1 cellular context compared by ENCODE assay signal in the genomic region with DNA sequence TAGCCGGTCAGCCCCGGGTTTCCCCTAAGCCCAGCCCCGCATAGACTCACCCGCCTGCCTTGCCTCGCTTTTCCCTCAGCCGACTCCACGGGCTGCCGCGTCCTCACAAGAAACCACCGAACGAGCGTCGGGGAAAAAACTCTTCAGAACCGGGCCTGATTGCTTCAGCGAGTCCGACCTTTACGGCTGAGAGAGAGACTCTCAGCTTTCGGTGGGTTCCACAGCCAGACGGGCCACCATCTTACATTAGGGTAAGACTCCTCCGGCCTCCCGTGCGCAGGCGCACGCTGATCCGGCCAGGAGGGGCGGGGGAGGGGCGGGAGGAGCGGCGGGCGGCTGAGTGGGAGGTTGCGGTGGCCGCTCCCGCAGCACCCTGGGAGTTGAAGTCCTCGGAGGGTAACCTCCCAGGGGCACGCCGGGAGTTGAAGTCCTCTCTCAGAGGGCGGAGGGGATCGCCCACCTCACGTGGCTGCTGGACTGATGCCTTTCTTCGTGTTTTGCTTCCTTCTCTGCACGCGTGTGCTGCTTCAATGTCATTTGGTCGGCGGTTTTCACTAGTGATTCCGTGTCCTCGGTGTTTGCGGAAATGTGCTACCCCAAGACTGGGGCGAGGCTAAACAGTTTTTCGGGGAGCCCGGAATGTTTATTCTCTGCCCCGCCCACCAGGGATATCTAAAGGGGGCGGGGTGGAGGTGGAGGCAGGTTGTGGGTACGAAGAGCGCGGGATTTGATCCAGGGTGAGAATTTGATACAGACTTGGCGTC.
TF ChIP-seq lines count a peak whose summit lies in the region.

A gene with protein sequence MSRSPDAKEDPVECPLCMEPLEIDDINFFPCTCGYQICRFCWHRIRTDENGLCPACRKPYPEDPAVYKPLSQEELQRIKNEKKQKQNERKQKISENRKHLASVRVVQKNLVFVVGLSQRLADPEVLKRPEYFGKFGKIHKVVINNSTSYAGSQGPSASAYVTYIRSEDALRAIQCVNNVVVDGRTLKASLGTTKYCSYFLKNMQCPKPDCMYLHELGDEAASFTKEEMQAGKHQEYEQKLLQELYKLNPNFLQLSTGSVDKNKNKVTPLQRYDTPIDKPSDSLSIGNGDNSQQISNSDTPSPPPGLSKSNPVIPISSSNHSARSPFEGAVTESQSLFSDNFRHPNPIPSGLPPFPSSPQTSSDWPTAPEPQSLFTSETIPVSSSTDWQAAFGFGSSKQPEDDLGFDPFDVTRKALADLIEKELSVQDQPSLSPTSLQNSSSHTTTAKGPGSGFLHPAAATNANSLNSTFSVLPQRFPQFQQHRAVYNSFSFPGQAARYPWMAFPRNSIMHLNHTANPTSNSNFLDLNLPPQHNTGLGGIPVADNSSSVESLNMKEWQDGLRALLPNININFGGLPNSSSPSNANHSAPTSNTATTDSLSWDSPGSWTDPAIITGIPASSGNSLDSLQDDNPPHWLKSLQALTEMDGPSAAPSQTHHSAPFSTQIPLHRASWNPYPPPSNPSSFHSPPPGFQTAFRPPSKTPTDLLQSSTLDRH (minus strand): TSS at position 264 of the 764 bp plus-strand sequence. CDS start 71,771 bp downstream, outside the sequence.

TF ChIP-seq in liver, 16 proteins besides CTCF, POLR2A, EP300 and RAD21 (continued from another document):
- TF ChIP-seq RXRA (IDR thresholded peaks at IDR 0.05) (peak in 1 of 2 donors; percentile 20), YY1 (IDR thresholded peaks at IDR 0.05) (peak; percentile 96)
- TF ChIP-seq, protein P1, sequence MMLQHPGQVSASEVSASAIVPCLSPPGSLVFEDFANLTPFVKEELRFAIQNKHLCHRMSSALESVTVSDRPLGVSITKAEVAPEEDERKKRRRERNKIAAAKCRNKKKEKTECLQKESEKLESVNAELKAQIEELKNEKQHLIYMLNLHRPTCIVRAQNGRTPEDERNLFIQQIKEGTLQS (IDR thresholded peaks at IDR 0.05), result no peak
- TF ChIP-seq, protein P2, sequence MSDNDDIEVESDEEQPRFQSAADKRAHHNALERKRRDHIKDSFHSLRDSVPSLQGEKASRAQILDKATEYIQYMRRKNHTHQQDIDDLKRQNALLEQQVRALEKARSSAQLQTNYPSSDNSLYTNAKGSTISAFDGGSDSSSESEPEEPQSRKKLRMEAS (IDR thresholded peaks at IDR 0.05), result peak; percentile 84
